14 cellular contexts compared by ENCODE assay signal in genomic region chr10:14834588-14834987, GRCh38. TPM values are rescaled to one million over a fixed set of nuclear protein-coding genes. Genes with fewer than 3 reads are reported as not detected.
"Had no signal": no experiment of that assay in that cellular context is flagged by ENCODE, and none has a peak within 500 bp of the region (broad histone marks: within the 10 kb centered on the region; RNA-seq: fewer than 3 reads in every experiment).

No MANE protein-coding gene starts in this region.

- H3K36me3 ChIP-seq: breast epithelium had no signal

- H3K9me3 ChIP-seq: ascending aorta, breast epithelium, esophagus squamous epithelium had no signal

- H3K27ac Mint-ChIP-seq: stimulated activated memory B cell treated with anti-CD40 and anti-IgM and Interleukin-4, amounts not matched to agents 10 μg/mL and 1 μg/mL and 100 μg/mL, for 72 hours had no signal

- H3K27ac ChIP-seq: ascending aorta, breast epithelium, esophagus squamous epithelium had no signal

- H3K4me3 Mint-ChIP-seq: stimulated activated memory B cell treated with anti-CD40 and anti-IgM and Interleukin-4, amounts not matched to agents 10 μg/mL and 1 μg/mL and 100 μg/mL, for 72 hours had no signal

- H3K9me3 Mint-ChIP-seq: neural crest cell; stimulated activated memory B cell treated with anti-CD40 and anti-IgM and Interleukin-4, amounts not matched to agents 10 μg/mL and 1 μg/mL and 100 μg/mL, for 72 hours had no signal

- H3K27me3 ChIP-seq: ascending aorta, breast epithelium, esophagus squamous epithelium had no signal

- H3K27me3 Mint-ChIP-seq: stimulated activated memory B cell treated with anti-CD40 and anti-IgM and Interleukin-4, amounts not matched to agents 10 μg/mL and 1 μg/mL and 100 μg/mL, for 72 hours had no signal

- H3K4me3 ChIP-seq: ascending aorta, breast epithelium, esophagus squamous epithelium had no signal

- DNase-seq: activated CD4-positive, alpha-beta T cell treated with anti-CD3 and anti-CD28 coated beads, Interleukin-2, amount 50 U/mL, for 1 hour; activated CD8-positive, alpha-beta memory T cell treated with anti-CD3 and anti-CD28 coated beads for 24 hours; activated naive CD4-positive, alpha-beta T cell; esophagus squamous epithelium; hippocampal formation; mesenchymal stem cell; T-helper 9 cell had no signal

- ATAC-seq: activated CD4-positive, CD25-positive, alpha-beta regulatory T cell treated with anti-CD3 and anti-CD28 coated beads, Interleukin-2, amount 50 U/mL, for 24 hours; stimulated activated memory B cell treated with anti-CD40 and anti-IgM and Interleukin-4, amounts not matched to agents 10 μg/mL and 1 μg/mL and 100 μg/mL, for 72 hours had no signal

RNA-seq across cellular contexts. Expression of gene CDNF, which starts 3.2 kb away (rescaled TPM):
- total RNA-seq: ascending aorta, glomerular endothelial cell, kidney epithelial cell had no signal

RNA-seq across cellular contexts. Expression of gene SUV39H2, which starts 44.1 kb away (rescaled TPM):
- total RNA-seq: ascending aorta had no signal
